In the genomic region with DNA sequence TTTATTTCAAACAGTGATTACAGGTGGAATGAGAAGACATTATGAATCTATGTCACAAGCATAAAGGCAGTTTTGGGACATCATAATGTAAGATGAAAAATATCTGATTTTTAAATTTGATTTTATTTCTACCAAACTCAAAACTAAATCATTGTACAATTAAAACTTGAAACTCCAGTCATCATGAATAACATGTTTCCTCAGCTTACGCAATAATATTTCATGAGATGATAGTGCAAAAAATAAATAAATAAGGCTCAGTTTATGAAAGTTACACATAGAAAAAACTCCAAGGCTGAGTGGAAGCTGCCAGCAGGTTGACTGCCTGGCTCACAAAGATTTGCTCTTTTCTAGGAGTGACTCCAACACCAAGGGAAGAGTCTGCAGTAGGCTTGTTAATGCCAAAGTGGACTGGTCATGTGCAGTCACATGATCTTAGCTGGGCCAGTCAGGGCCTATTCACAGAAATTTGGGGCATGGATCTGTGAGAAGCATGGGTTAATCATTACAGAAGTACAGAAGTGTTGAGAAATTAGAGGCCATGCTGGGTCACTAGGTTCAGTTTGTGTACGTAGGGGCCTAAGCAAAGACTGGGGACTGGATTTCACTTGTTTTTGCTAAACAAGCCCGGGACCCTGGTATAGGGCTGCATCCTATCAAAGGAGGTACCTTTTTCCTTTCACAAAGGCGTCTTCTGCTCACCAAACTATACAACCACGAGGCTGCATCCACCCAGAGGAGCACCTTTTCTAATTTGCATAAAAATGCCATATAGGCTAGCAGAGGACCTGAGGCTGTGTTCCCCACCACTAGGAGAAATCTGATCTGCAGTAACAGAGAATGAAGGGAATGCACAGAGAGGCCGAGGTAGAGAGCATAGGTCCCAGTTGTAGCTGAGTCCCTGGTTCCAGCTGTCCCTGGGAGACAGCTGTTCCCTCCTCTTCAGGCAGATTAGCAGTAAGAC, we compare ENCODE assay signal across 1 cellular context.
TF ChIP-seq lines count a peak whose summit lies in the region.

No MANE protein-coding gene starts in this region.

TF ChIP-seq in GM23338, 12 proteins besides CTCF, POLR2A, EP300 and RAD21 (continued from another document):
- TF ChIP-seq, protein P1, sequence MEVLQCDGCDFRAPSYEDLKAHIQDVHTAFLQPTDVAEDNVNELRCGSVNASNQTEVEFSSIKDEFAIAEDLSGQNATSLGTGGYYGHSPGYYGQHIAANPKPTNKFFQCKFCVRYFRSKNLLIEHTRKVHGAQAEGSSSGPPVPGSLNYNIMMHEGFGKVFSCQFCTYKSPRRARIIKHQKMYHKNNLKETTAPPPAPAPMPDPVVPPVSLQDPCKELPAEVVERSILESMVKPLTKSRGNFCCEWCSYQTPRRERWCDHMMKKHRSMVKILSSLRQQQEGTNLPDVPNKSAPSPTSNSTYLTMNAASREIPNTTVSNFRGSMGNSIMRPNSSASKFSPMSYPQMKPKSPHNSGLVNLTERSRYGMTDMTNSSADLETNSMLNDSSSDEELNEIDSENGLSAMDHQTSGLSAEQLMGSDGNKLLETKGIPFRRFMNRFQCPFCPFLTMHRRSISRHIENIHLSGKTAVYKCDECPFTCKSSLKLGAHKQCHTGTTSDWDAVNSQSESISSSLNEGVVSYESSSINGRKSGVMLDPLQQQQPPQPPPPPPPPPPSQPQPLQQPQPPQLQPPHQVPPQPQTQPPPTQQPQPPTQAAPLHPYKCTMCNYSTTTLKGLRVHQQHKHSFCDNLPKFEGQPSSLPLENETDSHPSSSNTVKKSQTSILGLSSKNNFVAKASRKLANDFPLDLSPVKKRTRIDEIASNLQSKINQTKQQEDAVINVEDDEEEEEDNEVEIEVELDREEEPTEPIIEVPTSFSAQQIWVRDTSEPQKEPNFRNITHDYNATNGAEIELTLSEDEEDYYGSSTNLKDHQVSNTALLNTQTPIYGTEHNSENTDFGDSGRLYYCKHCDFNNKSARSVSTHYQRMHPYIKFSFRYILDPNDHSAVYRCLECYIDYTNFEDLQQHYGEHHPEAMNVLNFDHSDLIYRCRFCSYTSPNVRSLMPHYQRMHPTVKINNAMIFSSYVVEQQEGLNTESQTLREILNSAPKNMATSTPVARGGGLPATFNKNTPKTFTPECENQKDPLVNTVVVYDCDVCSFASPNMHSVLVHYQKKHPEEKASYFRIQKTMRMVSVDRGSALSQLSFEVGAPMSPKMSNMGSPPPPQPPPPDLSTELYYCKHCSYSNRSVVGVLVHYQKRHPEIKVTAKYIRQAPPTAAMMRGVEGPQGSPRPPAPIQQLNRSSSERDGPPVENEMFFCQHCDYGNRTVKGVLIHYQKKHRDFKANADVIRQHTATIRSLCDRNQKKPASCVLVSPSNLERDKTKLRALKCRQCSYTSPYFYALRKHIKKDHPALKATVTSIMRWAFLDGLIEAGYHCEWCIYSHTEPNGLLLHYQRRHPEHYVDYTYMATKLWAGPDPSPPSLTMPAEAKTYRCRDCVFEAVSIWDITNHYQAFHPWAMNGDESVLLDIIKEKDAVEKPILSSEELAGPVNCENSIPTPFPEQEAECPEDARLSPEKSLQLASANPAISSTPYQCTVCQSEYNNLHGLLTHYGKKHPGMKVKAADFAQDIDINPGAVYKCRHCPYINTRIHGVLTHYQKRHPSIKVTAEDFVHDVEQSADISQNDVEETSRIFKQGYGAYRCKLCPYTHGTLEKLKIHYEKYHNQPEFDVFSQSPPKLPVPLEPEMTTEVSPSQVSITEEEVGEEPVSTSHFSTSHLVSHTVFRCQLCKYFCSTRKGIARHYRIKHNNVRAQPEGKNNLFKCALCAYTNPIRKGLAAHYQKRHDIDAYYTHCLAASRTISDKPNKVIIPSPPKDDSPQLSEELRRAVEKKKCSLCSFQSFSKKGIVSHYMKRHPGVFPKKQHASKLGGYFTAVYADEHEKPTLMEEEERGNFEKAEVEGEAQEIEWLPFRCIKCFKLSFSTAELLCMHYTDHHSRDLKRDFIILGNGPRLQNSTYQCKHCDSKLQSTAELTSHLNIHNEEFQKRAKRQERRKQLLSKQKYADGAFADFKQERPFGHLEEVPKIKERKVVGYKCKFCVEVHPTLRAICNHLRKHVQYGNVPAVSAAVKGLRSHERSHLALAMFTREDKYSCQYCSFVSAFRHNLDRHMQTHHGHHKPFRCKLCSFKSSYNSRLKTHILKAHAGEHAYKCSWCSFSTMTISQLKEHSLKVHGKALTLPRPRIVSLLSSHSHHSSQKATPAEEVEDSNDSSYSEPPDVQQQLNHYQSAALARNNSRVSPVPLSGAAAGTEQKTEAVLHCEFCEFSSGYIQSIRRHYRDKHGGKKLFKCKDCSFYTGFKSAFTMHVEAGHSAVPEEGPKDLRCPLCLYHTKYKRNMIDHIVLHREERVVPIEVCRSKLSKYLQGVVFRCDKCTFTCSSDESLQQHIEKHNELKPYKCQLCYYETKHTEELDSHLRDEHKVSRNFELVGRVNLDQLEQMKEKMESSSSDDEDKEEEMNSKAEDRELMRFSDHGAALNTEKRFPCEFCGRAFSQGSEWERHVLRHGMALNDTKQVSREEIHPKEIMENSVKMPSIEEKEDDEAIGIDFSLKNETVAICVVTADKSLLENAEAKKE (CRISPR knock-in tag; IDR thresholded peaks at IDR 0.05): 0 out of 2 replicates have a peak, but pooled peaks have one; percentile 32
- no peak for TF ChIP-seq NANOG (IDR thresholded peaks at IDR 0.05; ENCODE audit: borderline replicate concordance)
